25 cellular contexts compared by ENCODE assay signal in the genomic region with DNA sequence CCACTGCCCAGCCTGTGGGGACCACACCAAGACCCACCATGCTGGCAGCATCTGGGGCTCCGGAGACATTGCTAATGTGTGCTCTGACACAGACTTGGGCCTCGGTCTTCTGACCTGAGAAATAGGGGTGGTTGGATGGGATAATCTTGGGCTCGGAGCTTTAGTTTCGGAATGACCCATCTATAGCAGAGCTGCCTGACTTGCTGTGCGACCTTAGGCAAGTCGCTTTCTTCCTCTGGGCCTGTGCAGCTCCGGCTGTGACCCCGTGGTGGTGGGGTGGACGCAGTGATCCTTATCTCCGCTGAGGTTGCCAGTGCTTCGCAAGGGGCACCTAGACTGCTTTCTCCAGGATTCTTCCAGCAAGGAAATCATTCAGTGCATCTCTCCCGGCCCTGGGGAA.
"Had no signal": no experiment of that assay in that cellular context is flagged by ENCODE, and none has a peak within 500 bp of the region (broad histone marks: within the 10 kb centered on the region; RNA-seq: fewer than 3 reads in every experiment).

No MANE protein-coding gene starts in this region.

- H3K27me3 ChIP-seq: esophagus squamous epithelium, heart right ventricle, left lung, neutrophil, pancreas, sigmoid colon, testis, transverse colon had no signal

- H3K4me1 ChIP-seq: pancreas, prostate gland, sigmoid colon, testis, transverse colon had no signal

- H3K9me3 ChIP-seq: esophagus squamous epithelium, heart right ventricle, left lung, neutrophil, pancreas, prostate gland, sigmoid colon, testis, transverse colon had no signal

- FAIRE-seq: pancreas had no signal

- H3K36me3 ChIP-seq: esophagus squamous epithelium, heart right ventricle, left lung, neutrophil, pancreas, prostate gland, sigmoid colon, transverse colon had no signal

- H3K4me3 ChIP-seq: esophagus squamous epithelium, heart right ventricle, left lung, lung, pancreas, prostate gland, sigmoid colon, testis, transverse colon had no signal

- DNase-seq: activated B cell treated with CpG ODN at 0.5 μM for 24 hours; activated CD4-positive, alpha-beta T cell treated with anti-CD3 and anti-CD28 coated beads, Interleukin-2, amount 50 U/mL, for 1 hour; activated CD8-positive, alpha-beta T cell treated with anti-CD3 and anti-CD28 coated beads for 36 hours; activated gamma-delta T cell treated with Interleukin-2 at 50 U/mL for 16 hours; activated naive CD4-positive, alpha-beta T cell treated with anti-CD3 and anti-CD28 coated beads, Interleukin-2, amount 50 U/mL, for 16 hours; activated naive CD8-positive, alpha-beta T cell treated with anti-CD3 and anti-CD28 coated beads, Interleukin-2, amount 50 U/mL, for 24 hours; activated T-cell treated with anti-CD3 and anti-CD28 coated beads, Interleukin-2, amount 50 U/mL, for 4 hours; amygdala; central memory CD4-positive, alpha-beta T cell; endodermal cell; esophagus squamous epithelium; foreskin melanocyte; heart right ventricle; kidney glomerular epithelial cell; left lung; retina; sigmoid colon; stimulated activated naive CD4-positive, alpha-beta T cell treated with Interleukin-2 at 50 U/mL for 16 hours; T-helper 1 cell; testis; transverse colon had no signal

- H3K27ac ChIP-seq: heart right ventricle, left lung, neutrophil, pancreas, prostate gland, sigmoid colon, testis, transverse colon had no signal
